Comparison of ENCODE assay signal across 2 cellular contexts in genomic region chr16:74332469-74332868, GRCh38. TPM values are rescaled to one million over a fixed set of nuclear protein-coding genes. Genes with fewer than 3 reads are reported as not detected.
"Had no signal": no experiment of that assay in that cellular context is flagged by ENCODE, and none has a peak within 500 bp of the region (broad histone marks: within the 10 kb centered on the region; RNA-seq: fewer than 3 reads in every experiment).

No MANE protein-coding gene starts in this region.

RNA-seq across cellular contexts. Expression of gene NPIPB15, which starts 43.6 kb away (rescaled TPM):
- total RNA-seq: HT-29, HT1080 had no signal
